8 cellular contexts compared by ENCODE assay signal in genomic region chr12:46517579-46517962, GRCh38.
DNase-seq lines count a peak whose midpoint lies in the region; ATAC-seq and TF ChIP-seq lines count a peak whose summit lies in the region.

No MANE protein-coding gene starts in this region.

- peak; percentile 13; the same call in 1 of the 2 replicates for TF ChIP-seq RAD21 in HCT116 (IDR thresholded peaks at IDR 0.05; ENCODE audit: low read depth)

- H4K20me1 ChIP-seq in HCT116 (ENCODE audit: insufficient read depth) (no peaks in the 10 kb centered on the region), MM.1S (ENCODE audit: insufficient read depth, low read length) (no peaks in the 10 kb centered on the region)

- H3K27ac ChIP-seq in HCT116 (ENCODE audit: low read depth, low read length) (no peak overlapping the region), MM.1S (ENCODE audit: low read length) (peak overlapping the region; percentile 92)

- intact Hi-C loops in HCT116 (cut with micrococcal nuclease) (loop anchor here (5.0 kb wide), 1 partner anchor 1395 kb away; no protein-coding TSS in a partner anchor), posterior vena cava (cut with DNase I) (no loop called here)

- H3K9me3 ChIP-seq in HCT116 (ENCODE audit: control insufficient read depth in 1 of 2, insufficient read depth in 1 of 2, low read depth in 1 of 2, low read length in 2 of 2): 0 out of 4 replicates have a peak, but pooled peaks cover 0 to 3% of the 10 kb centered on the region in 2 experiments
- no peaks in the 10 kb centered on the region for H3K9me3 ChIP-seq in MM.1S (replicated peaks; ENCODE audit: insufficient read depth, low read length)

- no peak overlapping the region for H3K4me3 ChIP-seq in HCT116 (replicated peaks in 1 of 2; ENCODE audit: low read depth in 1 of 2, low read length in 2 of 2)
- H3K4me3 ChIP-seq in MM.1S (ENCODE audit: low read length): peak overlapping the region; percentile 23; the same call in 1 of the 2 replicates

- CTCF ChIA-PET in HCT116 (lab: Charles Lee): no interaction called here

- H3K9me3 Mint-ChIP-seq in nephron: peaks cover 6% of the 10 kb centered on the region

- H3K4me2 ChIP-seq in HCT116 (ENCODE audit: low read length): no peak overlapping the region
- H3K4me2 ChIP-seq in MM.1S (ENCODE audit: low read depth, low read length): peak overlapping the region; percentile 76

- H3K9me2 ChIP-seq in HCT116 (ENCODE audit: insufficient read depth) (no peaks in the 10 kb centered on the region), MM.1S (replicated peaks; ENCODE audit: insufficient read depth, low read length) (no peaks in the 10 kb centered on the region)

- H3K27me3 Mint-ChIP-seq in nephron (ENCODE audit: low read depth): no peaks in the 10 kb centered on the region

- H3K79me2 ChIP-seq in HCT116 (ENCODE audit: insufficient read depth, low read length) (peaks cover 3% of the 10 kb centered on the region; the same call in 1 of the 2 replicates), MM.1S (ENCODE audit: low read length) (0 out of 2 replicates have a peak, but pooled peaks cover 3% of the 10 kb centered on the region)

- no peaks in the 10 kb centered on the region for H3K27me3 ChIP-seq in HCT116 (ENCODE audit: insufficient read depth, low read length)
- H3K27me3 ChIP-seq in MM.1S (replicated peaks; ENCODE audit: insufficient read depth, low read length): no peaks in the 10 kb centered on the region

- H3F3A ChIP-seq in MM.1S (ENCODE audit: insufficient read depth, low read length): peaks cover 22% of the 10 kb centered on the region

- peaks cover 15 to 35% of the 10 kb centered on the region in 2 experiments for H3K4me1 ChIP-seq in HCT116 (ENCODE audit: control insufficient read depth in 1 of 2, insufficient read depth in 2 of 2, low read length in 2 of 2)
- peaks cover 57% of the 10 kb centered on the region for H3K4me1 ChIP-seq in MM.1S (ENCODE audit: low read length)

- no TSS peak for BruUV-seq in HCT116 (replicated peaks; lab: Mats Ljungman, UMichigan)

- TF ChIP-seq CTCF in HCT116 (IDR thresholded peaks at IDR 0.05 in 2 of 3, conservative IDR thresholded peaks at IDR 0.05 in 1 of 3; ENCODE audit: borderline replicate concordance in 1 of 3, insufficient read depth in 1 of 3, low read depth in 2 of 3, low read length in 2 of 3) (peak in 2 of 3 experiments; percentile 20 to 36; a peak in 3 of 6 replicates), MM.1S (IDR thresholded peaks at IDR 0.05; ENCODE audit: low read length) (peak; percentile 58), nephron (IDR thresholded peaks at IDR 0.05; ENCODE audit: unreplicated experiment in 3 of 3) (no peak)

- DNase-seq in HCT116 (ENCODE audit: low read depth, low spot score) (no peak), MM.1S (peak; percentile 59), left lobe of liver (ENCODE audit: low spot score) (no peak), NCI-H146 (lab: John Stamatoyannopoulos, UW) (no peak), posterior vena cava (ENCODE audit: low spot score) (no peak), erythroblast (lab: John Stamatoyannopoulos, UW) (no peak)

- RAD21 ChIA-PET in HCT116 (lab: Charles Lee; ENCODE audit: low non-redundant PET in 1 of 2, low total read pairs in 2 of 2, uncharacterized antibody in 2 of 2, unreplicated experiment in 2 of 2): no interaction called here

- no peaks in the 10 kb centered on the region for H3K36me3 Mint-ChIP-seq in nephron (ENCODE audit: low read depth)

- H2AFZ ChIP-seq in HCT116 (ENCODE audit: low read depth, low read length, poor library complexity, severe bottlenecking) (no peak overlapping the region), MM.1S (ENCODE audit: low read length) (no peak overlapping the region; the same call in 1 of the 2 replicates)

- no peak overlapping the region for H3K4me3 Mint-ChIP-seq in nephron

- ATAC-seq in GM18867 (IDR thresholded peaks at IDR 0.05; ENCODE audit: unreplicated experiment) (peak; percentile 37), HCT116 (no peak), left lobe of liver (no peak)

- TF ChIP-seq POLR2A in HCT116 (IDR thresholded peaks at IDR 0.05; ENCODE audit: borderline replicate concordance, extremely low read depth, insufficient read depth, insufficient read length): no peak
- TF ChIP-seq POLR2A in erythroblast (IDR thresholded peaks at IDR 0.05; ENCODE audit: low read length): no peak

- POLR2A ChIA-PET in HCT116 (lab: Charles Lee): no interaction called here

- peaks cover 0 to 9% of the 10 kb centered on the region in 2 experiments; a peak in 1 of 4 replicates for H3K36me3 ChIP-seq in HCT116 (ENCODE audit: control insufficient read depth in 1 of 2, insufficient read depth in 2 of 2, low read length in 2 of 2)
- H3K36me3 ChIP-seq in MM.1S (replicated peaks; ENCODE audit: insufficient read depth, low read length): no peaks in the 10 kb centered on the region

- no peak overlapping the region for H3K9ac ChIP-seq in HCT116 (ENCODE audit: low read length)
- H3K9ac ChIP-seq in MM.1S (ENCODE audit: low read length): peak overlapping the region; percentile 71

- peaks cover 31% of the 10 kb centered on the region for H3K4me1 Mint-ChIP-seq in nephron

- H3K27ac Mint-ChIP-seq in nephron: peak overlapping the region in 2 of 3 experiments; percentile 45 to 82

TF ChIP-seq in HCT116, 20 proteins besides CTCF, POLR2A, EP300 and RAD21:
- TF ChIP-seq CBX3 (IDR thresholded peaks at IDR 0.05; ENCODE audit: low read depth) (no peak), ZNF274 (IDR thresholded peaks at IDR 0.05; ENCODE audit: low read depth, low read length) (no peak), SIN3A (IDR thresholded peaks at IDR 0.05; ENCODE audit: low read depth) (no peak), MAX (IDR thresholded peaks at IDR 0.05) (no peak), ELF1 (IDR thresholded peaks at IDR 0.05; ENCODE audit: borderline replicate concordance, low read depth) (no peak), TCF7L2 (IDR thresholded peaks at IDR 0.05; ENCODE audit: borderline replicate concordance, extremely low read depth, insufficient read depth, insufficient read length) (no peak), ZBTB33 (IDR thresholded peaks at IDR 0.05; ENCODE audit: extremely low read depth, insufficient replicate concordance, low read length) (no peak), ZFX (IDR thresholded peaks at IDR 0.05) (no peak), REST (IDR thresholded peaks at IDR 0.05; ENCODE audit: low read depth) (no peak)

Comparison
In these comparisons a context has a peak if more than half of its experiments do, and no peak if none do; other contexts are left out.
1. CTCF ChIP-seq: peak in HCT116 (2 of 3) and MM.1S (single experiment); none in nephron (0 of 3).